ENCODE assay signal across 9 cellular contexts in genomic region chr3:109224333-109224732, GRCh38.
DNase-seq lines count a peak whose midpoint lies in the region; ATAC-seq and TF ChIP-seq lines count a peak whose summit lies in the region.
"Had no signal": no experiment of that assay in that cellular context is flagged by ENCODE, and none has a peak within 500 bp of the region (broad histone marks: within the 10 kb centered on the region; RNA-seq: fewer than 3 reads in every experiment).

No MANE protein-coding gene starts in this region.

- H3K27ac ChIP-seq in VCaP (no peak overlapping the region), osteoblast (ENCODE audit: low read depth, low read length) (no peak overlapping the region)

- H3K79me2 ChIP-seq in osteoblast (ENCODE audit: insufficient read depth, low read length) = no peaks in the 10 kb centered on the region

- no peaks in the 10 kb centered on the region for H3K9me3 ChIP-seq in mucosa of descending colon
- no peaks in the 10 kb centered on the region for H3K9me3 ChIP-seq in osteoblast (ENCODE audit: low read depth, low read length)

- intact Hi-C loops in mucosa of descending colon (cut with DNase I, micrococcal nuclease) = no loop called here

- H3K27me3 ChIP-seq in osteoblast (ENCODE audit: insufficient read depth, low read length) = no peaks in the 10 kb centered on the region

- DNase-seq in NCI-H82 (lab: John Stamatoyannopoulos, UW) (peak; percentile 74), NCI-H82 treated with DMSO at 0.1 percent for 48 hours (lab: John Stamatoyannopoulos, UW; ENCODE audit: unreplicated experiment) (no peak), HS-27A (ENCODE audit: low read depth) (peak; percentile 5), mucosa of descending colon (peak in 2 of 3 donors; percentile 81 to 84), NCI-H1105 (lab: John Stamatoyannopoulos, UW) (no peak), osteoblast (ENCODE audit: insufficient read length, low spot score, missing footprints) (no peak)
- DNase-seq: NCI-H2107 had no signal

- TF ChIP-seq CTCF in VCaP (conservative IDR thresholded peaks at IDR 0.05) = peak; percentile 66
- peak; percentile 38 for TF ChIP-seq CTCF in mucosa of descending colon (IDR thresholded peaks at IDR 0.05)
- no peak for TF ChIP-seq CTCF in osteoblast (IDR thresholded peaks at IDR 0.05; ENCODE audit: extremely low read depth, low read depth, low read length)

- H4K20me1 ChIP-seq in osteoblast (ENCODE audit: insufficient read depth, low read length) = no peaks in the 10 kb centered on the region

- no peaks in the 10 kb centered on the region for H3K36me3 ChIP-seq in mucosa of descending colon (ENCODE audit: low read depth)
- no peaks in the 10 kb centered on the region for H3K36me3 ChIP-seq in osteoblast (ENCODE audit: insufficient read depth, low read length)

- H3K4me1 ChIP-seq in mucosa of descending colon (ENCODE audit: low read depth) (no peaks in the 10 kb centered on the region), osteoblast (ENCODE audit: insufficient read depth, low read length) (no peaks in the 10 kb centered on the region)

- ATAC-seq in mucosa of descending colon (peak; percentile 83), HG02763 (IDR thresholded peaks at IDR 0.05; ENCODE audit: unreplicated experiment) (no peak)

- no peak overlapping the region for H3K4me2 ChIP-seq in osteoblast (ENCODE audit: insufficient read depth, low read length)

- H2AFZ ChIP-seq in osteoblast (ENCODE audit: low read length) = no peak overlapping the region

- H3K4me3 ChIP-seq in mucosa of descending colon (no peak overlapping the region), osteoblast (ENCODE audit: insufficient read depth, low read length) (no peak overlapping the region)

Comparison
In these comparisons a context has a peak if more than half of its experiments do, and no peak if none do; other contexts are left out.
1. DNase-seq: peak in NCI-H82 (single experiment), HS-27A (single experiment) and mucosa of descending colon (2 of 3); none in NCI-H82 treated with DMSO at 0.1 percent for 48 hours (single experiment), NCI-H1105 (single experiment) and osteoblast (single experiment).